Comparison of ENCODE assay signal across 20 cellular contexts in the genomic region with DNA sequence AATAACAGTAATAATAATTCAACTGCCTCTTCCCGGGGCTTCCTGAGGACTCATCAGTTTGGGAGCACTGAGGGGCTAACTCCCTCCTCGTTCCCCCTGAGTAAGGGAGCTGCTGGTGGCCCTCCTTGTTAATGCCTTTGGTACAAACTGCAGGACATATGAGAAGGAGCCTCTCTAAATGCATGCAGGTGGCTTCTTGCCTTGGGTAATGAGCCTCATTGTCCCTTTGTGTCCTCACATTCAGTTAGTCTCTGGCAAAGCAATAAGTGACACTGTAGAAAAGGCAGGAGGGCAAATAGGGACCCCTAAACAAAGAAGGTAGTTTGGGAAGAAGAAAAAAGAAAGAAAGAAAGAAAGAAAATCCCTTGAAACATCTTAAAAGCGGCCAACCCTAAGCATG.
DNase-seq lines count a peak whose midpoint lies in the region; ATAC-seq and TF ChIP-seq lines count a peak whose summit lies in the region.
"Had no signal": no experiment of that assay in that cellular context is flagged by ENCODE, and none has a peak within 500 bp of the region (broad histone marks: within the 10 kb centered on the region; RNA-seq: fewer than 3 reads in every experiment).

No MANE protein-coding gene starts in this region.

- H3K9me3 ChIP-seq in HAP-1 (no peaks in the 10 kb centered on the region), T-helper 17 cell (ENCODE audit: control insufficient read depth, low read length, poor library complexity, severe bottlenecking) (no peaks in the 10 kb centered on the region)
- H3K9me3 ChIP-seq: A549, BE2C had no signal

- TF ChIP-seq CTCF in RWPE1 (conservative IDR thresholded peaks at IDR 0.05; ENCODE audit: low read depth) (no peak), neural crest cell (conservative IDR thresholded peaks at IDR 0.05) (no peak)

- DNase-seq in HAP-1 (ENCODE audit: low spot score in 2 of 2): peak; percentile 52 to 80
- no peak for DNase-seq in RWPE1 (ENCODE audit: low spot score)
- no peak for DNase-seq in neural crest cell (ENCODE audit: low read depth, low spot score)
- DNase-seq in posterior vena cava (ENCODE audit: low spot score): no peak
- no peak for DNase-seq in NCI-H2081 (lab: John Stamatoyannopoulos, UW)
- DNase-seq in T-helper 17 cell: no peak
- DNase-seq: 8988T; AML-193; BE2C; CD4-positive, alpha-beta T cell; CD8-positive, alpha-beta memory T cell; DMS 273 treated with DMSO at 0.1 percent for 48 hours; DMS79 treated with DMSO at 0.1 percent for 48 hours; GF-D8; H9; HFFc6 had no signal

- no peak for ATAC-seq in T-helper 17 cell
- ATAC-seq: A549, GM23338 had no signal

- peak overlapping the region; percentile 66 for H3K27ac Mint-ChIP-seq in neural crest cell (ENCODE audit: unreplicated experiment)
- no peak overlapping the region for H3K27ac Mint-ChIP-seq in T-helper 17 cell
- H3K27ac Mint-ChIP-seq: CD14-positive monocyte; CD4-positive, alpha-beta T cell; CD8-positive, alpha-beta memory T cell; GM23338; H9; HFFc6 had no signal

- H3K9me3 Mint-ChIP-seq in neural crest cell: no peaks in the 10 kb centered on the region
- H3K9me3 Mint-ChIP-seq: CD4-positive, alpha-beta T cell; CD8-positive, alpha-beta memory T cell; GM23338; H9; HFFc6 had no signal

- H3K27me3 Mint-ChIP-seq in neural crest cell (ENCODE audit: low read depth) (peaks cover 4% of the 10 kb centered on the region), T-helper 17 cell (peaks cover 5% of the 10 kb centered on the region)

- H3K36me3 Mint-ChIP-seq in neural crest cell (ENCODE audit: low read depth) (no peaks in the 10 kb centered on the region), T-helper 17 cell (ENCODE audit: low read depth) (no peaks in the 10 kb centered on the region)
- H3K36me3 Mint-ChIP-seq: CD14-positive monocyte had no signal

- in situ Hi-C loops in HAP-1 (cut with MboI; ENCODE audit: low sequenced_read_pairs): no loop called here

- peak overlapping the region; percentile 76 for H3K27ac ChIP-seq in RWPE1
- H3K27ac ChIP-seq: A549; BLaER1 treated with 17β-estradiol and CSF1 and Interleukin-3, amounts not matched to agents 10 nM and 100 nM had no signal

- no peak overlapping the region for H3K4me3 ChIP-seq in HAP-1
- H3K4me3 ChIP-seq: A549; BLaER1 treated with 17β-estradiol and CSF1 and Interleukin-3, amounts not matched to agents 10 nM and 100 nM; GM23338 had no signal

- H3K4me1 Mint-ChIP-seq in neural crest cell: peaks cover 42% of the 10 kb centered on the region
- peaks cover 2% of the 10 kb centered on the region for H3K4me1 Mint-ChIP-seq in T-helper 17 cell
- H3K4me1 Mint-ChIP-seq: CD14-positive monocyte, GM23338 had no signal

- CTCF ChIA-PET in RWPE1 (lab: Yijun Ruan, JAX): interaction anchor here (0.6 kb wide), 1 partner anchor 439 kb away, joined by 3 read pairs; no protein-coding TSS in a partner anchor

- peaks cover 23% of the 10 kb centered on the region for H3K4me1 ChIP-seq in HAP-1
- H3K4me1 ChIP-seq: A549, BE2C had no signal

- no peak overlapping the region for H3K4me3 Mint-ChIP-seq in neural crest cell
- H3K4me3 Mint-ChIP-seq in T-helper 17 cell: no peak overlapping the region
- H3K4me3 Mint-ChIP-seq: CD14-positive monocyte; CD4-positive, alpha-beta T cell; CD8-positive, alpha-beta memory T cell; GM23338; H9; HFFc6 had no signal

- H3K27me3 ChIP-seq in HAP-1 (ENCODE audit: low read depth): no peaks in the 10 kb centered on the region
- H3K27me3 ChIP-seq: BE2C; BLaER1 treated with 17β-estradiol and CSF1 and Interleukin-3, amounts not matched to agents 10 nM and 100 nM had no signal

- intact Hi-C loops in posterior vena cava (cut with DNase I): no loop called here

- POLR2A ChIA-PET in RWPE1 (lab: Yijun Ruan, JAX; ENCODE audit: low non-redundant PET): no interaction called here

- H3K36me3 ChIP-seq in HAP-1 (replicated peaks): no peaks in the 10 kb centered on the region
- H3K36me3 ChIP-seq: BE2C; BLaER1 treated with 17β-estradiol and CSF1 and Interleukin-3, amounts not matched to agents 10 nM and 100 nM had no signal

Comparison
In these comparisons a context has a peak if more than half of its experiments do, and no peak if none do; other contexts are left out.
1. DNase-seq: peak in HAP-1 (2 of 2); none in RWPE1 (single experiment), neural crest cell (single experiment), posterior vena cava (single experiment), NCI-H2081 (0 of 2) and T-helper 17 cell (0 of 3).